ENCODE assay signal across 1 cellular context in genomic region chr19:23914402-23915286, GRCh38.
TF ChIP-seq lines count a peak whose summit lies in the region.

TSS of gene ZNF726 (plus strand) at chr19:23914886. CDS start at chr19:23914995, 109 bp downstream.

TF ChIP-seq in SK-N-SH, 30 proteins besides CTCF, POLR2A, EP300 and RAD21 (continued from another document):
- peak; percentile 70 for TF ChIP-seq IRF3 (IDR thresholded peaks at IDR 0.05; ENCODE audit: low read depth, low read length)
- TF ChIP-seq REST (IDR thresholded peaks at IDR 0.05; ENCODE audit: low read depth, low read length) = no peak
- no peak for TF ChIP-seq NFIC (IDR thresholded peaks at IDR 0.05; ENCODE audit: borderline replicate concordance)
- TF ChIP-seq GATA2 (CRISPR knock-in tag; IDR thresholded peaks at IDR 0.05) = no peak
- TF ChIP-seq USF2 (IDR thresholded peaks at IDR 0.05; ENCODE audit: borderline replicate concordance, low read depth, low read length) = no peak
- TF ChIP-seq FOXJ3 (CRISPR knock-in tag; IDR thresholded peaks at IDR 0.05) = no peak
- no peak for TF ChIP-seq EZH2phosphoT487 (IDR thresholded peaks at IDR 0.05; ENCODE audit: borderline replicate concordance, low read depth)
TF ChIP-seq in SK-N-SH: peak in this region for 13.
